Comparison of ENCODE assay signal across 35 cellular contexts in genomic region chr13:77466757-77467156, GRCh38.
"Had no signal": no experiment of that assay in that cellular context is flagged by ENCODE, and none has a peak within 500 bp of the region (broad histone marks: within the 10 kb centered on the region; RNA-seq: fewer than 3 reads in every experiment).

No MANE protein-coding gene starts in this region.

- ATAC-seq: activated CD4-positive, alpha-beta T cell treated with anti-CD3 and anti-CD28 coated beads for 36 hours; activated CD8-positive, alpha-beta memory T cell treated with anti-CD3 and anti-CD28 coated beads, Interleukin-2, amount 10 ng/mL, durations not matched to agents 7 days and 5 days; activated CD8-positive, alpha-beta T cell treated with anti-CD3 and anti-CD28 coated beads, Interleukin-2, amount 10 ng/mL, durations not matched to agents 7 days and 5 days; activated naive CD4-positive, alpha-beta T cell treated with anti-CD3 and anti-CD28 coated beads, Interleukin-2, amount 50 U/mL, for 72 hours; body of pancreas; T-cell had no signal

- H3K27ac ChIP-seq: adrenal gland, body of pancreas, brain microvascular endothelial cell, breast epithelium, VCaP had no signal

- FAIRE-seq: astrocyte, TTC549 had no signal

- H3K36me3 ChIP-seq: adrenal gland, brain microvascular endothelial cell, breast epithelium had no signal

- H3K4me1 Mint-ChIP-seq: activated B cell treated with CpG ODN at 0.5 μM for 24 hours; activated CD4-positive, alpha-beta memory T cell treated with anti-CD3 and anti-CD28 coated beads, Interleukin-2, amount 10 ng/mL, durations not matched to agents 7 days and 5 days; activated CD4-positive, alpha-beta T cell treated with anti-CD3 and anti-CD28 coated beads for 36 hours; activated CD4-positive, alpha-beta T cell treated with anti-CD3 and anti-CD28 coated beads, Interleukin-2, amount 10 ng/mL, durations not matched to agents 7 days and 5 days; activated CD8-positive, alpha-beta memory T cell treated with anti-CD3 and anti-CD28 coated beads, Interleukin-2, amount 10 ng/mL, durations not matched to agents 7 days and 5 days; activated naive CD8-positive, alpha-beta T cell treated with anti-CD3 and anti-CD28 coated beads for 36 hours; T-cell had no signal

- H3K4me3 ChIP-seq: adrenal gland, body of pancreas, breast epithelium had no signal

- H3K27me3 Mint-ChIP-seq: activated B cell treated with CpG ODN at 0.5 μM for 24 hours; activated naive CD8-positive, alpha-beta T cell treated with anti-CD3 and anti-CD28 coated beads for 36 hours; activated T-cell treated with anti-CD3 and anti-CD28 coated beads, Interleukin-2, amount 50 U/mL, for 24 hours; T-cell had no signal

- H3K4me3 Mint-ChIP-seq: activated B cell treated with CpG ODN at 0.5 μM for 24 hours; activated CD4-positive, alpha-beta memory T cell treated with anti-CD3 and anti-CD28 coated beads, Interleukin-2, amount 10 ng/mL, durations not matched to agents 7 days and 5 days; activated CD4-positive, alpha-beta T cell treated with anti-CD3 and anti-CD28 coated beads for 36 hours; activated CD4-positive, alpha-beta T cell treated with anti-CD3 and anti-CD28 coated beads, Interleukin-2, amount 10 ng/mL, durations not matched to agents 7 days and 5 days; activated CD8-positive, alpha-beta memory T cell treated with anti-CD3 and anti-CD28 coated beads, Interleukin-2, amount 10 ng/mL, durations not matched to agents 7 days and 5 days; activated CD8-positive, alpha-beta T cell treated with anti-CD3 and anti-CD28 coated beads, Interleukin-2, amount 10 ng/mL, durations not matched to agents 7 days and 5 days; activated naive CD8-positive, alpha-beta T cell treated with anti-CD3 and anti-CD28 coated beads for 36 hours; activated T-cell treated with anti-CD3 and anti-CD28 coated beads, Interleukin-2, amount 50 U/mL, for 24 hours; T-cell; T-helper 2 cell treated with Interferon-gamma antibody and Interleukin-4, amounts not matched to agents 5 μg/mL and 100 μg/mL, for 36 hours had no signal

- H3K9me3 ChIP-seq: adrenal gland, body of pancreas, breast epithelium had no signal

- H3K27ac Mint-ChIP-seq: activated B cell treated with CpG ODN at 0.5 μM for 24 hours; activated CD4-positive, alpha-beta memory T cell treated with anti-CD3 and anti-CD28 coated beads, Interleukin-2, amount 10 ng/mL, durations not matched to agents 7 days and 5 days; activated CD4-positive, alpha-beta T cell treated with anti-CD3 and anti-CD28 coated beads for 36 hours; activated CD4-positive, alpha-beta T cell treated with anti-CD3 and anti-CD28 coated beads, Interleukin-2, amount 10 ng/mL, durations not matched to agents 7 days and 5 days; activated CD8-positive, alpha-beta memory T cell treated with anti-CD3 and anti-CD28 coated beads, Interleukin-2, amount 10 ng/mL, durations not matched to agents 7 days and 5 days; activated CD8-positive, alpha-beta T cell treated with anti-CD3 and anti-CD28 coated beads, Interleukin-2, amount 10 ng/mL, durations not matched to agents 7 days and 5 days; activated naive CD4-positive, alpha-beta T cell treated with anti-CD3 and anti-CD28 coated beads, Interleukin-2, amount 50 U/mL, for 72 hours; activated naive CD8-positive, alpha-beta T cell treated with anti-CD3 and anti-CD28 coated beads for 36 hours; activated T-cell treated with anti-CD3 and anti-CD28 coated beads, Interleukin-2, amount 50 U/mL, for 24 hours; activated T-helper 2 cell treated with anti-CD3 and anti-CD28 coated beads, Interferon-gamma antibody, Interleukin-2, Interleukin-4, amounts not matched to agents 10 μg/mL and 5 μg/mL and 100 μg/mL, durations not matched to agents 14 hours and 24 hours and 36 hours; T-cell; T-helper 2 cell treated with Interferon-gamma antibody and Interleukin-4, amounts not matched to agents 5 μg/mL and 100 μg/mL, for 36 hours had no signal

- H3K4me1 ChIP-seq: adrenal gland, body of pancreas, breast epithelium had no signal

- H3K27me3 ChIP-seq: adrenal gland, body of pancreas, brain microvascular endothelial cell, breast epithelium had no signal

- H3K36me3 Mint-ChIP-seq: activated CD8-positive, alpha-beta memory T cell treated with anti-CD3 and anti-CD28 coated beads, Interleukin-2, amount 10 ng/mL, durations not matched to agents 7 days and 5 days; activated naive CD4-positive, alpha-beta T cell treated with anti-CD3 and anti-CD28 coated beads, Interleukin-2, amount 50 U/mL, for 72 hours; activated naive CD8-positive, alpha-beta T cell treated with anti-CD3 and anti-CD28 coated beads for 36 hours; T-cell had no signal

- DNase-seq: activated B cell treated with CpG ODN at 0.5 μM for 24 hours; activated CD4-positive, alpha-beta memory T cell treated with anti-CD3 and anti-CD28 coated beads, Interleukin-2, amount 10 ng/mL, durations not matched to agents 7 days and 5 days; activated CD4-positive, alpha-beta T cell treated with anti-CD3 and anti-CD28 coated beads for 1 hour; activated CD4-positive, alpha-beta T cell treated with anti-CD3 and anti-CD28 coated beads for 36 hours; activated CD4-positive, alpha-beta T cell treated with anti-CD3 and anti-CD28 coated beads for 48 hours; activated CD4-positive, alpha-beta T cell treated with anti-CD3 and anti-CD28 coated beads, Interleukin-2, amount 10 ng/mL, durations not matched to agents 7 days and 5 days; activated CD4-positive, alpha-beta T cell treated with anti-CD3 and anti-CD28 coated beads, Interleukin-2, amount 50 U/mL, for 48 hours; activated CD8-positive, alpha-beta memory T cell treated with anti-CD3 and anti-CD28 coated beads for 24 hours; activated CD8-positive, alpha-beta memory T cell treated with anti-CD3 and anti-CD28 coated beads, Interleukin-2, amount 10 ng/mL, durations not matched to agents 7 days and 5 days; activated CD8-positive, alpha-beta memory T cell treated with anti-CD3 and anti-CD28 coated beads, Interleukin-2, amount 50 U/mL, for 48 hours; activated CD8-positive, alpha-beta T cell treated with anti-CD3 and anti-CD28 coated beads, Interleukin-2, amount 10 ng/mL, durations not matched to agents 7 days and 5 days; activated effector memory CD4-positive, alpha-beta T cell treated with Interleukin-2 at 50 U/mL for 16 hours; activated gamma-delta T cell; activated naive CD4-positive, alpha-beta T cell treated with anti-CD3 and anti-CD28 coated beads, Interleukin-2, amount 50 U/mL, for 16 hours; activated naive CD4-positive, alpha-beta T cell treated with Interleukin-2 at 50 U/mL for 16 hours; activated naive CD8-positive, alpha-beta T cell treated with anti-CD3 and anti-CD28 coated beads for 36 hours; activated T-cell treated with anti-CD3 and anti-CD28 coated beads, Interleukin-2, amount 50 U/mL, for 24 hours; activated T-cell treated with anti-CD3 and anti-CD28 coated beads, Interleukin-2, amount 50 U/mL, for 48 hours; adrenal gland; amniotic stem cell; aorta; body of pancreas; brain microvascular endothelial cell; central memory CD4-positive, alpha-beta T cell; cerebellar nuclear complex; T-cell; T-helper 2 cell; T-helper 9 cell had no signal
